Comparison of ENCODE assay signal across 8 cellular contexts in genomic region chr10:115093776-115094361, GRCh38. TPM values are rescaled to one million over a fixed set of nuclear protein-coding genes. Genes with fewer than 3 reads are reported as not detected.
DNase-seq lines count a peak whose midpoint lies in the region; ATAC-seq, FAIRE-seq and TF ChIP-seq lines count a peak whose summit lies in the region.

No MANE protein-coding gene starts in this region.

- H3K27me3 Mint-ChIP-seq in activated naive CD8-positive, alpha-beta T cell treated with anti-CD3 and anti-CD28 coated beads, Interleukin-2, amount 10 ng/mL, durations not matched to agents 7 days and 5 days = peaks cover 59% of the 10 kb centered on the region
- H3K27me3 Mint-ChIP-seq in stimulated activated naive CD8-positive, alpha-beta T cell treated with anti-CD3 and anti-CD28 coated beads, Interleukin-15, amount 100 ng/mL, for 72 hours = peaks cover 51% of the 10 kb centered on the region

- H3K4me1 ChIP-seq in HUES6 (ENCODE audit: control insufficient read depth, insufficient read depth, low read length) = peaks cover 25% of the 10 kb centered on the region

- no peaks in the 10 kb centered on the region for H3K36me3 ChIP-seq in HUES6 (ENCODE audit: control insufficient read depth, insufficient read depth, low read length)

- H3K4me3 Mint-ChIP-seq in activated naive CD8-positive, alpha-beta T cell treated with anti-CD3 and anti-CD28 coated beads, Interleukin-2, amount 10 ng/mL, durations not matched to agents 7 days and 5 days = peak overlapping the region; percentile 59
- H3K4me3 Mint-ChIP-seq in stimulated activated naive CD8-positive, alpha-beta T cell treated with anti-CD3 and anti-CD28 coated beads, Interleukin-15, amount 100 ng/mL, for 72 hours = peak overlapping the region; percentile 71

- peak overlapping the region; percentile 95 for H3K9ac ChIP-seq in HUES6 (ENCODE audit: low read length)

- ATAC-seq in GM21528 (IDR thresholded peaks at IDR 0.05; ENCODE audit: low FRiP score, unreplicated experiment) = peak; percentile 48
- ATAC-seq in activated naive CD8-positive, alpha-beta T cell treated with anti-CD3 and anti-CD28 coated beads, Interleukin-2, amount 10 ng/mL, durations not matched to agents 7 days and 5 days (ENCODE audit: low read depth) = peak; percentile 44
- peak; percentile 67 for ATAC-seq in stimulated activated naive CD8-positive, alpha-beta T cell treated with anti-CD3 and anti-CD28 coated beads, Interleukin-15, amount 100 ng/mL, for 72 hours

- peaks cover 27% of the 10 kb centered on the region for H3K27me3 ChIP-seq in HUES6 (ENCODE audit: control insufficient read depth, insufficient read depth, low read length)

- H3K9me3 Mint-ChIP-seq in activated naive CD8-positive, alpha-beta T cell treated with anti-CD3 and anti-CD28 coated beads, Interleukin-2, amount 10 ng/mL, durations not matched to agents 7 days and 5 days = no peaks in the 10 kb centered on the region
- H3K9me3 Mint-ChIP-seq in stimulated activated naive CD8-positive, alpha-beta T cell treated with anti-CD3 and anti-CD28 coated beads, Interleukin-15, amount 100 ng/mL, for 72 hours = no peaks in the 10 kb centered on the region

- H3K9me3 ChIP-seq in HUES6 (ENCODE audit: control insufficient read depth, insufficient read depth, low read depth, low read length) = no peaks in the 10 kb centered on the region

- POLR2A ChIA-PET in activated naive CD8-positive, alpha-beta T cell treated with anti-CD3 and anti-CD28 coated beads, Interleukin-2, amount 10 ng/mL, durations not matched to agents 7 days and 5 days (lab: Charles Lee) = no interaction called here

- peak overlapping the region; percentile 95 for H3K4me3 ChIP-seq in HUES6 (ENCODE audit: low read depth, low read length)

- H3K4me1 Mint-ChIP-seq in activated naive CD8-positive, alpha-beta T cell treated with anti-CD3 and anti-CD28 coated beads, Interleukin-2, amount 10 ng/mL, durations not matched to agents 7 days and 5 days = peaks cover 6% of the 10 kb centered on the region
- peaks cover 13% of the 10 kb centered on the region for H3K4me1 Mint-ChIP-seq in stimulated activated naive CD8-positive, alpha-beta T cell treated with anti-CD3 and anti-CD28 coated beads, Interleukin-15, amount 100 ng/mL, for 72 hours

- H3K27ac Mint-ChIP-seq in activated naive CD8-positive, alpha-beta T cell treated with anti-CD3 and anti-CD28 coated beads, Interleukin-2, amount 10 ng/mL, durations not matched to agents 7 days and 5 days = no peak overlapping the region
- no peak overlapping the region for H3K27ac Mint-ChIP-seq in stimulated activated naive CD8-positive, alpha-beta T cell treated with anti-CD3 and anti-CD28 coated beads, Interleukin-15, amount 100 ng/mL, for 72 hours

- no peak for TF ChIP-seq POLR2A in GM12891 (IDR thresholded peaks at IDR 0.05; ENCODE audit: low read depth, low read length)

- H3K27ac ChIP-seq in HUES6 (ENCODE audit: low read depth, low read length) = no peak overlapping the region

- no peaks in the 10 kb centered on the region for H3K36me3 Mint-ChIP-seq in activated naive CD8-positive, alpha-beta T cell treated with anti-CD3 and anti-CD28 coated beads, Interleukin-2, amount 10 ng/mL, durations not matched to agents 7 days and 5 days

- peak; percentile 38 for DNase-seq in GM12891 (ENCODE audit: insufficient read length, low spot score)
- DNase-seq in activated naive CD8-positive, alpha-beta T cell treated with anti-CD3 and anti-CD28 coated beads, Interleukin-2, amount 10 ng/mL, durations not matched to agents 7 days and 5 days = peak; percentile 48
- peak; percentile 62 for DNase-seq in iPS-NIHi7 (ENCODE audit: extremely low spot score)
- DNase-seq in stimulated activated naive CD8-positive, alpha-beta T cell treated with anti-CD3 and anti-CD28 coated beads, Interleukin-15, amount 100 ng/mL, for 72 hours = peak; percentile 11 to 35
- no peak for DNase-seq in NCI-H774 (lab: John Stamatoyannopoulos, UW)
- no peak for DNase-seq in AML-193 (lab: John Stamatoyannopoulos, UW)

- peak; percentile 85 for FAIRE-seq in GM12891 (lab: Jason Lieb, UNC)

TF ChIP-seq in GM12891, 5 proteins besides CTCF, POLR2A, EP300 and RAD21:
- TF ChIP-seq SPI1 (IDR thresholded peaks at IDR 0.05; ENCODE audit: low read depth, low read length) (no peak), POU2F2 (IDR thresholded peaks at IDR 0.05; ENCODE audit: low read depth, low read length) (no peak), TAF1 (IDR thresholded peaks at IDR 0.05; ENCODE audit: low read depth, low read length) (no peak), POLR2AphosphoS5 (IDR thresholded peaks at IDR 0.05; ENCODE audit: low read depth, low read length) (no peak), PAX5 (IDR thresholded peaks at IDR 0.05; ENCODE audit: insufficient read depth, low read length, severe bottlenecking) (no peak)

RNA-seq across cellular contexts. Expression of gene ATRNL1, which starts 0.7 kb away (rescaled TPM):
- polyA plus RNA-seq in GM12891 (2012; ENCODE audit: low read depth, missing spikeins) = 4.9 TPM
- total RNA-seq in activated naive CD8-positive, alpha-beta T cell treated with anti-CD3 and anti-CD28 coated beads, Interleukin-2, amount 10 ng/mL, durations not matched to agents 7 days and 5 days = not detected

Comparison
In these comparisons a context has a peak if more than half of its experiments do, and no peak if none do; other contexts are left out.
1. DNase-seq: peak in GM12891 (single experiment), activated naive CD8-positive, alpha-beta T cell treated with anti-CD3 and anti-CD28 coated beads, Interleukin-2, amount 10 ng/mL, durations not matched to agents 7 days and 5 days (single experiment), iPS-NIHi7 (single experiment) and stimulated activated naive CD8-positive, alpha-beta T cell treated with anti-CD3 and anti-CD28 coated beads, Interleukin-15, amount 100 ng/mL, for 72 hours (2 of 2); none in NCI-H774 (single experiment) and AML-193 (0 of 2).
2. Peak in every context shown above with its lines, with median percentiles within 50 percentile points of each other: ATAC-seq.